ENCODE assay signal across 8 cellular contexts in the genomic region with DNA sequence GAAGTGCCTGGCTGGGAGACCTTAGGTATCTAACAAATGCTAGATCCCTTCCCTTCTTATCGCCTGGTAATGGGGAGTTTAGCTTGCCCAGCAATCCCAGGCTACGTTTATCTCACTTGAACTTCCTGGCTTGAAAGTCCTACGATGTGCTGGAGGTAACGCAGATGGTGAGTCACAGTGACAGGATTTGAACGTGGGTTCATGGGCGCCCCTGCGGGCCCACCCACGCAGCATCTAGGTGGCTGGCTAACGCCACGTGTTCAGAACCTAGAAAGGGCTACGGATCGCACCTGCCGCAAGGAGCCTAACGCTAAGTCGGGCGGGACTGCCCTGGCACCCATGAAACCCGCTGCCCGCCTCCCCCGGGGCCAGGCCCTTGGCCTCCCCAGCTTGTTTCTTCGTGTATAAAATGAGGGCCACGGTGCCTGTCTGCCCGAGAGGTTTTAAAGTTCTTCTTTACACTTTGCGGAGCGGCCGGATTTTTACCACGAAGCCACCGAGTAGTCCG. TPM values are rescaled to one million over a fixed set of nuclear protein-coding genes. Genes with fewer than 3 reads are reported as not detected.
A peak's percentile ranks its signal among the peaks of the same experiment; 100 is the strongest.
DNase-seq lines count a peak whose midpoint lies in the region; ATAC-seq and TF ChIP-seq lines count a peak whose summit lies in the region.

No MANE protein-coding gene starts in this region.

- H3K36me3 ChIP-seq in SU-DHL-6 (ENCODE audit: low read length) (no peaks in the 10 kb centered on the region), adipocyte (ENCODE audit: control insufficient read depth, insufficient read depth, low read length, severe bottlenecking) (no peaks in the 10 kb centered on the region), skeletal muscle tissue (ENCODE audit: control insufficient read depth in 3 of 3, insufficient read depth in 3 of 3, low read length in 3 of 3) (no peaks in the 10 kb centered on the region)

- no peaks in the 10 kb centered on the region for H3K9me2 ChIP-seq in SU-DHL-6 (replicated peaks; ENCODE audit: insufficient read depth, low read length)

- CTCF ChIA-PET in AG04450 (lab: Charles Lee): interaction anchor here (0.6 to 1.3 kb wide), 3 partner anchors 16 to 38 kb away, joined by 3 to 4 read pairs (median 3); no protein-coding TSS in a partner anchor

- POLR2A ChIA-PET in AG04450 (lab: Yijun Ruan, JAX): interaction anchor here (0.5 to 1.2 kb wide), 4 partner anchors 12 to 327 kb away, joined by 3 to 11 read pairs (median 4); partner anchors contain the start of gene FBXL22

- H3K9ac ChIP-seq in SU-DHL-6 (ENCODE audit: low read length) (peak overlapping the region; percentile 71), adipocyte (ENCODE audit: low read length) (peak overlapping the region; percentile 91), skeletal muscle tissue (ENCODE audit: low read depth in 1 of 3, low read length in 3 of 3) (peak overlapping the region; percentile 76 to 96 (median 94))

- 0 out of 2 replicates have a peak, but pooled peaks cover 3% of the 10 kb centered on the region for H3F3A ChIP-seq in SU-DHL-6 (ENCODE audit: insufficient read depth)

- H2AFZ ChIP-seq in SU-DHL-6 (ENCODE audit: low read depth, low read length, severe bottlenecking): peak overlapping the region; percentile 69

- peaks cover 19% of the 10 kb centered on the region for H4K20me1 ChIP-seq in SU-DHL-6 (ENCODE audit: low read depth, low read length)

- H3K4me2 ChIP-seq in SU-DHL-6 (ENCODE audit: low read depth, low read length, poor library complexity, severe bottlenecking): peak overlapping the region; percentile 83

- DNase-seq in AG04450 (ENCODE audit: low read depth, low spot score) (peak; percentile 58), adipocyte (ENCODE audit: low read depth) (peak; percentile 72), iPS DF 19.7 (ENCODE audit: low read depth, low spot score) (peak; percentile 59), NCI-H2081 treated with DMSO at 0.1 percent for 48 hours (lab: John Stamatoyannopoulos, UW) (no peak)

- H3K27ac ChIP-seq in AG04450 (ENCODE audit: low read depth, low read length): peak overlapping the region; percentile 99
- no peak overlapping the region; the same call in 1 of the 2 replicates for H3K27ac ChIP-seq in SU-DHL-6 (ENCODE audit: low read depth, low read length)
- peak overlapping the region; percentile 99 for H3K27ac ChIP-seq in skeletal muscle tissue (ENCODE audit: low read depth, low read length)

- no peaks in the 10 kb centered on the region; the same call in 1 of the 2 replicates for H3K9me3 ChIP-seq in AG04450 (ENCODE audit: control insufficient read depth, insufficient read depth, low read length)
- H3K9me3 ChIP-seq in SU-DHL-6 (ENCODE audit: insufficient read depth, low read length): no peaks in the 10 kb centered on the region
- no peaks in the 10 kb centered on the region for H3K9me3 ChIP-seq in adipocyte (ENCODE audit: control insufficient read depth, low read length)
- no peaks in the 10 kb centered on the region for H3K9me3 ChIP-seq in skeletal muscle tissue (ENCODE audit: control insufficient read depth in 3 of 3, low read length in 3 of 3)

- H3K4me1 ChIP-seq in adipocyte (ENCODE audit: control insufficient read depth, insufficient read depth, low read length) (peaks cover 63% of the 10 kb centered on the region), skeletal muscle tissue (ENCODE audit: control insufficient read depth in 3 of 3, insufficient read depth in 3 of 3, low read length in 3 of 3) (peaks cover 31 to 41% (median 34%) of the 10 kb centered on the region in 3 donors)

- TF ChIP-seq CTCF in AG04450 (IDR thresholded peaks at IDR 0.05; ENCODE audit: low read depth, low read length) (no peak), SU-DHL-6 (IDR thresholded peaks at IDR 0.05; ENCODE audit: insufficient read depth, low read length, poor library complexity, severe bottlenecking) (no peak)

- peaks cover 26% of the 10 kb centered on the region for H3K79me2 ChIP-seq in SU-DHL-6 (ENCODE audit: insufficient read depth, low read length)

- ATAC-seq in GM19043 (IDR thresholded peaks at IDR 0.05; ENCODE audit: low read depth, unreplicated experiment): peak; percentile 13
- ATAC-seq in HG03432 (IDR thresholded peaks at IDR 0.05; ENCODE audit: unreplicated experiment): peak; percentile 25

- no peaks in the 10 kb centered on the region for H3K27me3 ChIP-seq in AG04450 (ENCODE audit: control insufficient read depth, insufficient read depth, low read length)
- H3K27me3 ChIP-seq in SU-DHL-6 (ENCODE audit: low read length): no peaks in the 10 kb centered on the region
- no peaks in the 10 kb centered on the region for H3K27me3 ChIP-seq in adipocyte (replicated peaks; ENCODE audit: control insufficient read depth, insufficient read depth, low read length)
- H3K27me3 ChIP-seq in skeletal muscle tissue (ENCODE audit: control insufficient read depth in 3 of 3, insufficient read depth in 3 of 3, low read length in 3 of 3): no peaks in the 10 kb centered on the region

- H3K4me3 ChIP-seq in AG04450 (ENCODE audit: low read depth, low read length): peak overlapping the region; percentile 64
- peak overlapping the region; percentile 67 for H3K4me3 ChIP-seq in SU-DHL-6 (ENCODE audit: insufficient read depth, low read length, poor library complexity, severe bottlenecking)
- peak overlapping the region; percentile 81 for H3K4me3 ChIP-seq in adipocyte (ENCODE audit: low read length)
- H3K4me3 ChIP-seq in skeletal muscle tissue (ENCODE audit: low read length in 3 of 3): peak overlapping the region; percentile 68 to 86 (median 70)

RNA-seq across cellular contexts. Expression of gene USP3, which starts 0.6 kb away (rescaled TPM):
- polyA plus RNA-seq in AG04450 (2011; rRNA removed): 24.0 and 30.7 TPM in 2 replicates
- 38.2 and 45.0 TPM in 2 replicates for polyA minus RNA-seq in AG04450 (2011; rRNA and poly(A)+ RNA removed)
- total RNA-seq in skeletal muscle tissue: 33.4 TPM
